ENCODE assay signal across 1 cellular context in the genomic region with DNA sequence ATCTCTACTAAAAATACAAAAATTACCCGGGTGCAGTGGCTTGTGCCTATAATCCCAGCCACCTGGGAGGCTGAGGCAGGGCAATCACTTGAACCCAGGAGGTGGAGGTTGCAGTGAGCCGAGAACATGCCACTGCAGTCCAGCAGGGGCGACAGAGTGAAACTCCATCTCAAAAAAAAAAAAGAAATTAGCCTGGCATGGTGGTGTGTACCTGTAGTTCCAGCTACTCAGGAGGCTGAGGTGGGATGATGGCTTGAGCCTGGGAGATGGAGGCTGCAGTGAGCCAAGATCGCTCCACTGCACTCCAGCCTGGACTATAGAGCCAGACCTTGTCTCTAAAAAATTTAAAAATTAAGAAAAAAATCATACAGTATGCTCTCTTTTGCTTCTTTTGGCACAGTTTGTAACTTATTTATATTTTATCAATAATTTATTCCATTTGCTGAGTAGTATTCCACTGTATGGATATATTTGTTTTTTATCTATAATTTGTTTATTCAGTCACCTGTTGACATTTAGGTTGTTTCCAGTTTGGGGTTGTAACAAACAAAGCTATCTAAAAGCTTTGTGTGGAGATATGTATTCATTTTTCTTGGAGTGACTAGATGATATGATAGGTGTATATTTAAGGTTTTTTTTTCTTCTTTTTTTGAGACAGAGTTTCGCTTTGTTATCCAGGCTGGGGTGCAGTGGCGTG.
TF ChIP-seq lines count a peak whose summit lies in the region.

No MANE protein-coding gene starts in this region.

TF ChIP-seq in A549, 52 proteins besides CTCF, POLR2A, EP300 and RAD21:
- TF ChIP-seq NPAS2 (CRISPR knock-in tag; IDR thresholded peaks at IDR 0.05; ENCODE audit: borderline replicate concordance): no peak
- no peak for TF ChIP-seq SMC3 (IDR thresholded peaks at IDR 0.05)
- TF ChIP-seq NFE2L2 (conservative IDR thresholded peaks at IDR 0.05; ENCODE audit: low read length): no peak
- TF ChIP-seq RNF2 (IDR thresholded peaks at IDR 0.05; ENCODE audit: borderline replicate concordance, low read depth): no peak
- TF ChIP-seq PHF8 (IDR thresholded peaks at IDR 0.05; ENCODE audit: borderline replicate concordance, low read depth): no peak
- no peak for TF ChIP-seq ZSCAN20 (CRISPR knock-in tag; IDR thresholded peaks at IDR 0.05)
- no peak for TF ChIP-seq CHD4 (IDR thresholded peaks at IDR 0.05; ENCODE audit: borderline replicate concordance)
- TF ChIP-seq RARB (CRISPR knock-in tag; IDR thresholded peaks at IDR 0.05): no peak
- no peak for TF ChIP-seq ZNF302 (CRISPR knock-in tag; IDR thresholded peaks at IDR 0.05)
- TF ChIP-seq FOXS1 (CRISPR knock-in tag; IDR thresholded peaks at IDR 0.05): no peak
- TF ChIP-seq, protein P1, sequence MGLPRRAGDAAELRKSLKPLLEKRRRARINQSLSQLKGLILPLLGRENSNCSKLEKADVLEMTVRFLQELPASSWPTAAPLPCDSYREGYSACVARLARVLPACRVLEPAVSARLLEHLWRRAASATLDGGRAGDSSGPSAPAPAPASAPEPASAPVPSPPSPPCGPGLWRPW (IDR thresholded peaks at IDR 0.05): no peak
- no peak for TF ChIP-seq KDM1A (IDR thresholded peaks at IDR 0.05; ENCODE audit: low read depth)
- no peak for TF ChIP-seq ESRRA (IDR thresholded peaks at IDR 0.05; ENCODE audit: borderline replicate concordance, low read length)
- TF ChIP-seq, protein P2, sequence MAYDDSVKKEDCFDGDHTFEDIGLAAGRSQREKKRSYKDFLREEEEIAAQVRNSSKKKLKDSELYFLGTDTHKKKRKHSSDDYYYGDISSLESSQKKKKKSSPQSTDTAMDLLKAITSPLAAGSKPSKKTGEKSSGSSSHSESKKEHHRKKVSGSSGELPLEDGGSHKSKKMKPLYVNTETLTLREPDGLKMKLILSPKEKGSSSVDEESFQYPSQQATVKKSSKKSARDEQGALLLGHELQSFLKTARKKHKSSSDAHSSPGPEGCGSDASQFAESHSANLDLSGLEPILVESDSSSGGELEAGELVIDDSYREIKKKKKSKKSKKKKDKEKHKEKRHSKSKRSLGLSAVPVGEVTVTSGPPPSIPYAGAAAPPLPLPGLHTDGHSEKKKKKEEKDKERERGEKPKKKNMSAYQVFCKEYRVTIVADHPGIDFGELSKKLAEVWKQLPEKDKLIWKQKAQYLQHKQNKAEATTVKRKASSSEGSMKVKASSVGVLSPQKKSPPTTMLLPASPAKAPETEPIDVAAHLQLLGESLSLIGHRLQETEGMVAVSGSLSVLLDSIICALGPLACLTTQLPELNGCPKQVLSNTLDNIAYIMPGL (CRISPR knock-in tag; IDR thresholded peaks at IDR 0.05; ENCODE audit: borderline replicate concordance): no peak
- no peak for TF ChIP-seq FOSL2 (IDR thresholded peaks at IDR 0.05)
- TF ChIP-seq FOSL2 (CRISPR knock-in tag; IDR thresholded peaks at IDR 0.05): no peak
- no peak for TF ChIP-seq FOSB (CRISPR knock-in tag; IDR thresholded peaks at IDR 0.05)
- TF ChIP-seq, protein P3, sequence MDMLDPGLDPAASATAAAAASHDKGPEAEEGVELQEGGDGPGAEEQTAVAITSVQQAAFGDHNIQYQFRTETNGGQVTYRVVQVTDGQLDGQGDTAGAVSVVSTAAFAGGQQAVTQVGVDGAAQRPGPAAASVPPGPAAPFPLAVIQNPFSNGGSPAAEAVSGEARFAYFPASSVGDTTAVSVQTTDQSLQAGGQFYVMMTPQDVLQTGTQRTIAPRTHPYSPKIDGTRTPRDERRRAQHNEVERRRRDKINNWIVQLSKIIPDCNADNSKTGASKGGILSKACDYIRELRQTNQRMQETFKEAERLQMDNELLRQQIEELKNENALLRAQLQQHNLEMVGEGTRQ (IDR thresholded peaks at IDR 0.05): no peak
- no peak for TF ChIP-seq EHMT2 (IDR thresholded peaks at IDR 0.05; ENCODE audit: low read depth)
- TF ChIP-seq CHD2 (IDR thresholded peaks at IDR 0.05; ENCODE audit: low read length, partially characterized antibody): no peak
- no peak for TF ChIP-seq SREBF2 (IDR thresholded peaks at IDR 0.05)
